ENCODE assay signal across 31 cellular contexts in genomic region chr15:77722759-77723460, GRCh38.
"Had no signal": no experiment of that assay in that cellular context is flagged by ENCODE, and none has a peak within 500 bp of the region (broad histone marks: within the 10 kb centered on the region; RNA-seq: fewer than 3 reads in every experiment).

No MANE protein-coding gene starts in this region.

- H3K36me3 Mint-ChIP-seq: activated naive CD4-positive, alpha-beta T cell treated with anti-CD3 and anti-CD28 coated beads, Interleukin-2, amount 50 U/mL, for 72 hours; mesothelial cell of epicardium; naive B cell; stimulated activated memory B cell treated with anti-CD40 and anti-IgM and Interleukin-4, amounts not matched to agents 10 μg/mL and 1 μg/mL and 100 μg/mL, for 72 hours; type B pancreatic cell had no signal

- H3K4me3 ChIP-seq: psoas muscle, smooth muscle cell, vagina had no signal

- H3K27me3 ChIP-seq: vagina had no signal

- H3K9me3 ChIP-seq: psoas muscle, vagina had no signal

- H3K27me3 Mint-ChIP-seq: activated CD8-positive, alpha-beta T cell treated with anti-CD3 and anti-CD28 coated beads for 36 hours had no signal

- H2AFZ ChIP-seq: parathyroid adenoma had no signal

- H3K36me3 ChIP-seq: vagina had no signal

- H3K4me1 ChIP-seq: parathyroid adenoma, psoas muscle, vagina had no signal

- ATAC-seq: activated CD8-positive, alpha-beta T cell treated with anti-CD3 and anti-CD28 coated beads for 36 hours; activated naive CD4-positive, alpha-beta T cell treated with anti-CD3 and anti-CD28 coated beads, Interleukin-2, amount 50 U/mL, for 72 hours; activated T-cell treated with anti-CD3 and anti-CD28 coated beads, Interleukin-2, amount 50 U/mL, for 72 hours; left colon; psoas muscle; stimulated activated memory B cell treated with anti-CD40 and anti-IgM and Interleukin-4, amounts not matched to agents 10 μg/mL and 1 μg/mL and 100 μg/mL, for 72 hours; stimulated activated naive CD8-positive, alpha-beta T cell treated with anti-CD3 and anti-CD28 coated beads, Interleukin-15, amount 100 ng/mL, for 72 hours; T-helper 17 cell had no signal

- H3K4me1 Mint-ChIP-seq: central memory CD8-positive, alpha-beta T cell; naive B cell; stimulated activated memory B cell treated with anti-CD40 and anti-IgM and Interleukin-4, amounts not matched to agents 10 μg/mL and 1 μg/mL and 100 μg/mL, for 72 hours; stimulated activated naive CD8-positive, alpha-beta T cell treated with anti-CD3 and anti-CD28 coated beads, Interleukin-15, amount 100 ng/mL, for 72 hours had no signal

- H3K9ac ChIP-seq: parathyroid adenoma had no signal

- FAIRE-seq: bronchial epithelial cell, colon, frontal cortex, keratinocyte had no signal

- DNase-seq: activated CD4-positive, alpha-beta T cell treated with anti-CD3 and anti-CD28 coated beads for 1 hour; activated CD4-positive, alpha-beta T cell treated with anti-CD3 and anti-CD28 coated beads, Interleukin-2, amount 50 U/mL, for 1 hour; activated CD8-positive, alpha-beta T cell treated with anti-CD3 and anti-CD28 coated beads for 36 hours; activated naive CD4-positive, alpha-beta T cell; activated T-cell treated with anti-CD3 and anti-CD28 coated beads, Interleukin-2, amount 50 U/mL, for 72 hours; dermis blood vessel endothelial cell; effector CD8-positive, alpha-beta T cell; left colon; mammary epithelial cell; naive B cell; occipital lobe; psoas muscle; stimulated activated CD4-positive, alpha-beta T cell treated with anti-CD3 and anti-CD28 coated beads, Interleukin-1b, Interleukin-23, amount 100 ng/mL, for 48 hours; stimulated activated CD4-positive, alpha-beta T cell treated with anti-CD3 and anti-CD28 coated beads, Interleukin-4, amount 100 ng/mL, for 4 hours; stimulated activated CD8-positive, alpha-beta memory T cell treated with anti-CD3 and anti-CD28 coated beads, Interleukin-4, amount 100 ng/mL, for 48 hours; stimulated activated naive CD8-positive, alpha-beta T cell treated with anti-CD3 and anti-CD28 coated beads, Interleukin-15, amount 100 ng/mL, for 72 hours; substantia nigra; T-helper 17 cell; T1000 had no signal

- H3K27ac Mint-ChIP-seq: activated CD8-positive, alpha-beta T cell treated with anti-CD3 and anti-CD28 coated beads for 36 hours; activated naive CD4-positive, alpha-beta T cell treated with anti-CD3 and anti-CD28 coated beads, Interleukin-2, amount 50 U/mL, for 72 hours; activated T-cell treated with anti-CD3 and anti-CD28 coated beads, Interleukin-2, amount 50 U/mL, for 72 hours; mesothelial cell of epicardium; naive B cell; stimulated activated memory B cell treated with anti-CD40 and anti-IgM and Interleukin-4, amounts not matched to agents 10 μg/mL and 1 μg/mL and 100 μg/mL, for 72 hours; stimulated activated naive CD8-positive, alpha-beta T cell treated with anti-CD3 and anti-CD28 coated beads, Interleukin-15, amount 100 ng/mL, for 72 hours; T-helper 17 cell; type B pancreatic cell had no signal

- H3K27ac ChIP-seq: parathyroid adenoma, psoas muscle, vagina had no signal

- H3K79me2 ChIP-seq: parathyroid adenoma had no signal

- H3K4me3 Mint-ChIP-seq: activated CD8-positive, alpha-beta T cell treated with anti-CD3 and anti-CD28 coated beads for 36 hours; activated T-cell treated with anti-CD3 and anti-CD28 coated beads, Interleukin-2, amount 50 U/mL, for 72 hours; central memory CD8-positive, alpha-beta T cell; mesothelial cell of epicardium; naive B cell; stimulated activated memory B cell treated with anti-CD40 and anti-IgM and Interleukin-4, amounts not matched to agents 10 μg/mL and 1 μg/mL and 100 μg/mL, for 72 hours; stimulated activated naive CD8-positive, alpha-beta T cell treated with anti-CD3 and anti-CD28 coated beads, Interleukin-15, amount 100 ng/mL, for 72 hours; T-helper 17 cell; type B pancreatic cell had no signal

- H3K9me3 Mint-ChIP-seq: activated CD8-positive, alpha-beta T cell treated with anti-CD3 and anti-CD28 coated beads for 36 hours; activated naive CD4-positive, alpha-beta T cell treated with anti-CD3 and anti-CD28 coated beads, Interleukin-2, amount 50 U/mL, for 72 hours; activated T-cell treated with anti-CD3 and anti-CD28 coated beads, Interleukin-2, amount 50 U/mL, for 72 hours; central memory CD8-positive, alpha-beta T cell; mesothelial cell of epicardium; naive B cell; stimulated activated memory B cell treated with anti-CD40 and anti-IgM and Interleukin-4, amounts not matched to agents 10 μg/mL and 1 μg/mL and 100 μg/mL, for 72 hours; stimulated activated naive CD8-positive, alpha-beta T cell treated with anti-CD3 and anti-CD28 coated beads, Interleukin-15, amount 100 ng/mL, for 72 hours; type B pancreatic cell had no signal

- H3K4me2 ChIP-seq: smooth muscle cell had no signal
